In the genomic region with DNA sequence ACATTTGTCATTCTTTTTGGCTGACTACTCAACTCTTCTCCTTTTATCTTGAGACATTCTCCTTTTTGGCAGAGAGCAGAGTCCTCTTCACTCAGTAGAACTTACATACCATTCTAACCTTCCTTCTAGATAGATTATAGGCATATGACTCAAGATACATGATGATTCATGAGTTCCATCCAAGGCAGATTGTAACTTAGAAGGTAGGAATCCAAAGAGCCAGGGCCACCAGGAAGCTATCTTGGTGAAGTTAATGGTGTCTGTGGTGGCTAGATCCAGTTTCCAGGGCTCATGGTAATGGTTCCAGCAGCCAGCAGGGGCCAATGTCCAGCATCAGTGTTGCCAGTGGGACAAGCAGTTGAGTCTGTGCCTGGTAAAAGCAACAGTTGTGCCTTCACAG, we compare ENCODE assay signal across 16 cellular contexts.
A peak's percentile ranks its signal among the peaks of the same experiment; 100 is the strongest.
DNase-seq lines count a peak whose midpoint lies in the region; ATAC-seq and TF ChIP-seq lines count a peak whose summit lies in the region.
"Had no signal": no experiment of that assay in that cellular context is flagged by ENCODE, and none has a peak within 500 bp of the region (broad histone marks: within the 10 kb centered on the region; RNA-seq: fewer than 3 reads in every experiment).

No MANE protein-coding gene starts in this region.

- H3K9me3 ChIP-seq in heart left ventricle (peaks cover 0 to 9% (median 0%) of the 10 kb centered on the region in 12 donors), uterus (no peaks in the 10 kb centered on the region)
- H3K9me3 ChIP-seq: colonic mucosa, Peyer's patch had no signal

- no peaks in the 10 kb centered on the region for H3K36me3 Mint-ChIP-seq in mesothelial cell of epicardium

- peak overlapping the region; percentile 8 to 74 (median 64) for H3K27ac ChIP-seq in heart left ventricle
- H3K27ac ChIP-seq in uterus, result peak overlapping the region; percentile 14 to 32
- H3K27ac ChIP-seq: colonic mucosa, KMS-11 had no signal

- TF ChIP-seq CTCF in heart left ventricle (IDR thresholded peaks at IDR 0.05) (no peak), epithelial cell of esophagus (IDR thresholded peaks at IDR 0.05; ENCODE audit: insufficient read depth, low read depth, low read length, missing control alignments) (no peak), mesothelial cell of epicardium (IDR thresholded peaks at IDR 0.05; ENCODE audit: unreplicated experiment) (no peak), uterus (IDR thresholded peaks at IDR 0.05) (no peak)

- intact Hi-C loops in heart left ventricle (cut with DNase I) (loop anchor here in 3 of 10 donors (5.0 to 10.0 kb wide), 3 partner anchors 46 to 64 kb away; no protein-coding TSS in a partner anchor), Right ventricle myocardium inferior (cut with DNase I) (loop anchor here (5.0 kb wide), 1 partner anchor 66 kb away; no protein-coding TSS in a partner anchor), uterus (cut with DNase I; ENCODE audit: low total_unique reads) (no loop called here)

- H3K4me3 Mint-ChIP-seq in mesothelial cell of epicardium, result no peak overlapping the region

- H3K36me3 ChIP-seq in heart left ventricle (no peaks in the 10 kb centered on the region), uterus (no peaks in the 10 kb centered on the region)
- H3K36me3 ChIP-seq: colonic mucosa, Peyer's patch had no signal

- peaks cover 12% of the 10 kb centered on the region for H3K4me1 Mint-ChIP-seq in mesothelial cell of epicardium

- no peak for DNase-seq in heart left ventricle
- no peak for DNase-seq in Right ventricle myocardium inferior (ENCODE audit: missing footprints)
- peak; percentile 72 for DNase-seq in epithelial cell of esophagus (ENCODE audit: low read depth)
- DNase-seq in mesothelial cell of epicardium (ENCODE audit: low spot score in 2 of 2, unreplicated experiment in 2 of 2), result no peak
- no peak for DNase-seq in uterus
- no peak for DNase-seq in ureter (ENCODE audit: low spot score)
- no peak for DNase-seq in iPS-NIHi7 (ENCODE audit: extremely low spot score)
- DNase-seq: activated T-cell treated with anti-CD3 and anti-CD28 coated beads, Interleukin-2, amount 50 U/mL, for 48 hours; colonic mucosa; GF-D8; NCI-H1436 treated with DMSO at 0.1 percent for 48 hours; NCI-H510A; Peyer's patch had no signal

- H3K27me3 ChIP-seq in heart left ventricle, result peaks cover 0 to 4% (median 0%) of the 10 kb centered on the region in 9 donors
- H3K27me3 ChIP-seq in uterus, result no peaks in the 10 kb centered on the region
- H3K27me3 ChIP-seq: colonic mucosa, Peyer's patch had no signal

- peak overlapping the region; percentile 37 for H3K27ac Mint-ChIP-seq in mesothelial cell of epicardium
- H3K27ac Mint-ChIP-seq: progenitor cell of endocrine pancreas had no signal

- H3K4me3 ChIP-seq in heart left ventricle, result no peak overlapping the region
- H3K4me3 ChIP-seq in epithelial cell of esophagus (ENCODE audit: low read length), result no peak overlapping the region
- H3K4me3 ChIP-seq in uterus, result no peak overlapping the region
- H3K4me3 ChIP-seq: colonic mucosa, Peyer's patch had no signal

- ATAC-seq in heart left ventricle (peak in 1 of 4 donors; percentile 50), Right ventricle myocardium inferior (no peak), HG02623 (IDR thresholded peaks at IDR 0.05; ENCODE audit: unreplicated experiment) (no peak)

- H3K4me1 ChIP-seq in heart left ventricle, result peaks cover 0 to 33% (median 5%) of the 10 kb centered on the region in 12 donors
- no peaks in the 10 kb centered on the region for H3K4me1 ChIP-seq in uterus
- H3K4me1 ChIP-seq: colonic mucosa, Peyer's patch had no signal

- TF ChIP-seq POLR2A in heart left ventricle (IDR thresholded peaks at IDR 0.05) (no peak), uterus (IDR thresholded peaks at IDR 0.05) (no peak)

- peaks cover 15% of the 10 kb centered on the region for H3K9me3 Mint-ChIP-seq in mesothelial cell of epicardium

- H3K27me3 Mint-ChIP-seq in mesothelial cell of epicardium (ENCODE audit: low read depth), result no peaks in the 10 kb centered on the region
- H3K27me3 Mint-ChIP-seq: progenitor cell of endocrine pancreas had no signal
